14 cellular contexts compared by ENCODE assay signal in genomic region chr18:35283923-35284794, GRCh38.
"Had no signal": no experiment of that assay in that cellular context is flagged by ENCODE, and none has a peak within 500 bp of the region (broad histone marks: within the 10 kb centered on the region; RNA-seq: fewer than 3 reads in every experiment).

No MANE protein-coding gene starts in this region.

- DNase-seq: activated CD4-positive, CD25-positive, alpha-beta regulatory T cell treated with anti-CD3 and anti-CD28 coated beads, Interleukin-2, amount 50 U/mL, for 72 hours; brain microvascular endothelial cell; cortex of kidney; effector CD8-positive, alpha-beta T cell; foreskin keratinocyte; left colon; mucosa of descending colon; naive thymus-derived CD4-positive, alpha-beta T cell; small intestine; stimulated activated CD4-positive, alpha-beta T cell treated with anti-CD3 and anti-CD28 coated beads, Interleukin-4, amount 100 ng/mL, for 4 hours; stimulated activated CD8-positive, alpha-beta memory T cell treated with anti-CD3 and anti-CD28 coated beads, Interleukin-4, amount 100 ng/mL, for 48 hours; stimulated activated naive CD8-positive, alpha-beta T cell treated with anti-CD3 and anti-CD28 coated beads, Interleukin-15, Interleukin-2, amounts not matched to agents 100 U/mL and 50 U/mL, for 24 hours had no signal

- H3K4me3 Mint-ChIP-seq: activated T-helper 1 cell treated with anti-CD3 and anti-CD28 coated beads, Interleukin-12 subunit alpha, Interleukin-12 subunit beta, Interleukin-2, Interleukin-4 antibody, amounts not matched to agents 30 ng/mL and 10 ng/mL and 1 ng/mL, durations not matched to agents 14 hours and 24 hours and 36 hours; naive thymus-derived CD4-positive, alpha-beta T cell; type B pancreatic cell had no signal

- H3K27me3 Mint-ChIP-seq: naive thymus-derived CD4-positive, alpha-beta T cell; type B pancreatic cell had no signal

- H3K27me3 ChIP-seq: brain microvascular endothelial cell, foreskin keratinocyte had no signal

- H3K4me3 ChIP-seq: mucosa of descending colon had no signal

- ATAC-seq: foreskin keratinocyte; left colon; mucosa of descending colon; naive thymus-derived CD4-positive, alpha-beta T cell; stimulated activated naive CD8-positive, alpha-beta T cell treated with anti-CD3 and anti-CD28 coated beads, Interleukin-15, Interleukin-2, amounts not matched to agents 100 U/mL and 50 U/mL, for 24 hours had no signal

- H3K36me3 ChIP-seq: brain microvascular endothelial cell had no signal

- H3K9me3 ChIP-seq: mucosa of descending colon had no signal

- H3K27ac Mint-ChIP-seq: activated T-helper 1 cell treated with anti-CD3 and anti-CD28 coated beads, Interleukin-12 subunit alpha, Interleukin-12 subunit beta, Interleukin-2, Interleukin-4 antibody, amounts not matched to agents 30 ng/mL and 10 ng/mL and 1 ng/mL, durations not matched to agents 14 hours and 24 hours and 36 hours; naive thymus-derived CD4-positive, alpha-beta T cell; type B pancreatic cell had no signal

- H3K27ac ChIP-seq: brain microvascular endothelial cell, foreskin keratinocyte had no signal
